In genomic region chrX:123803331-123803983, GRCh38 we compare ENCODE assay signal across 1 cellular context.
TF ChIP-seq lines count a peak whose summit lies in the region.

No MANE protein-coding gene starts in this region.

TF ChIP-seq in HepG2, 621 proteins besides CTCF, POLR2A, EP300 and RAD21 (continued from another document and continues in another):
- TF ChIP-seq ZSCAN5A (CRISPR knock-in tag; IDR thresholded peaks at IDR 0.05; ENCODE audit: borderline replicate concordance) (no peak), ARID5B (CRISPR knock-in tag; IDR thresholded peaks at IDR 0.05) (peak; percentile 91), RXRB (CRISPR knock-in tag; IDR thresholded peaks at IDR 0.05; ENCODE audit: borderline replicate concordance) (peak; percentile 73), GFI1 (CRISPR knock-in tag; IDR thresholded peaks at IDR 0.05; ENCODE audit: borderline replicate concordance) (peak; percentile 51; the same call in 1 of the 2 replicates), GATAD1 (CRISPR knock-in tag; IDR thresholded peaks at IDR 0.05) (peak; percentile 54), TGIF2 (CRISPR knock-in tag; IDR thresholded peaks at IDR 0.05) (peak; percentile 61; the same call in 1 of the 2 replicates), CBFB (CRISPR knock-in tag; IDR thresholded peaks at IDR 0.05) (0 out of 2 replicates have a peak, but pooled peaks have one; percentile 44), SOX6 (IDR thresholded peaks at IDR 0.05) (no peak), SOX6 (CRISPR knock-in tag; IDR thresholded peaks at IDR 0.05) (peak; percentile 98), JUNB (CRISPR knock-in tag; IDR thresholded peaks at IDR 0.05; ENCODE audit: borderline replicate concordance) (peak; percentile 73), ZNF207 (IDR thresholded peaks at IDR 0.05; ENCODE audit: borderline replicate concordance) (no peak), HIC2 (CRISPR knock-in tag; IDR thresholded peaks at IDR 0.05; ENCODE audit: low read depth) (0 out of 2 replicates have a peak, but pooled peaks have one; percentile 29), ARID3A (IDR thresholded peaks at IDR 0.05; ENCODE audit: low read depth, low read length) (peak; percentile 73), TBL1XR1 (IDR thresholded peaks at IDR 0.05; ENCODE audit: borderline replicate concordance, low read length, partially characterized antibody) (peak; percentile 29), ZNF644 (CRISPR knock-in tag; IDR thresholded peaks at IDR 0.05; ENCODE audit: low read depth) (no peak), PITX1 (CRISPR knock-in tag; IDR thresholded peaks at IDR 0.05) (peak; percentile 38; the same call in 1 of the 2 replicates), ZNF512 (CRISPR knock-in tag; IDR thresholded peaks at IDR 0.05) (no peak), SAP130 (CRISPR knock-in tag; IDR thresholded peaks at IDR 0.05; ENCODE audit: low read depth) (peak; percentile 83), FOXA1 (IDR thresholded peaks at IDR 0.05) (no peak), FOXA1 (CRISPR knock-in tag; IDR thresholded peaks at IDR 0.05) (peak; percentile 85), ZNF614 (CRISPR knock-in tag; IDR thresholded peaks at IDR 0.05; ENCODE audit: borderline replicate concordance) (0 out of 2 replicates have a peak, but pooled peaks have one; percentile 47), SMC3 (IDR thresholded peaks at IDR 0.05; ENCODE audit: low read length) (0 out of 2 replicates have a peak, but pooled peaks have one; percentile 4), BRCA1 (CRISPR knock-in tag; IDR thresholded peaks at IDR 0.05) (no peak), ZNF605 (CRISPR knock-in tag; IDR thresholded peaks at IDR 0.05) (0 out of 2 replicates have a peak, but pooled peaks have one; percentile 55), FOSL2 (CRISPR knock-in tag; IDR thresholded peaks at IDR 0.05) (peak; percentile 95), ZNF281 (CRISPR knock-in tag; IDR thresholded peaks at IDR 0.05; ENCODE audit: borderline replicate concordance) (peak; percentile 79; the same call in 1 of the 2 replicates), MATR3 (CRISPR knock-in tag; IDR thresholded peaks at IDR 0.05) (no peak), ZNF552 (CRISPR knock-in tag; IDR thresholded peaks at IDR 0.05; ENCODE audit: borderline replicate concordance) (no peak), MED8 (CRISPR knock-in tag; IDR thresholded peaks at IDR 0.05; ENCODE audit: insufficient replicate concordance) (peak; percentile 72), GATA4 (IDR thresholded peaks at IDR 0.05; ENCODE audit: borderline replicate concordance, low read depth) (peak; percentile 91; the same call in 1 of the 2 replicates), TFAP4 (IDR thresholded peaks at IDR 0.05; ENCODE audit: borderline replicate concordance, low read depth) (peak; percentile 93), FOXP1 (IDR thresholded peaks at IDR 0.05) (peak; percentile 63), FOXP1 (CRISPR knock-in tag; IDR thresholded peaks at IDR 0.05) (peak; percentile 93), ZNF607 (CRISPR knock-in tag; IDR thresholded peaks at IDR 0.05; ENCODE audit: borderline replicate concordance) (0 out of 2 replicates have a peak, but pooled peaks have one; percentile 44), SP5 (CRISPR knock-in tag; IDR thresholded peaks at IDR 0.05; ENCODE audit: borderline replicate concordance, low read depth) (peak; percentile 78), ZMYM2 (CRISPR knock-in tag; IDR thresholded peaks at IDR 0.05) (peak; percentile 50; the same call in 1 of the 2 replicates), NR2F2 (IDR thresholded peaks at IDR 0.05; ENCODE audit: borderline replicate concordance, low read depth) (peak; percentile 69; the same call in 1 of the 2 replicates), RXRA (CRISPR knock-in tag; IDR thresholded peaks at IDR 0.05) (peak; percentile 52; the same call in 1 of the 2 replicates), ZNF362 (CRISPR knock-in tag; IDR thresholded peaks at IDR 0.05; ENCODE audit: borderline replicate concordance) (peak; percentile 49; the same call in 1 of the 2 replicates), ZFYVE20 (CRISPR knock-in tag; IDR thresholded peaks at IDR 0.05; ENCODE audit: borderline replicate concordance, low read depth) (no peak), CREB1 (IDR thresholded peaks at IDR 0.05) (peak; percentile 48; the same call in 1 of the 2 replicates), CREB1 (CRISPR knock-in tag; IDR thresholded peaks at IDR 0.05) (peak; percentile 61; the same call in 1 of the 2 replicates), HOMEZ (CRISPR knock-in tag; IDR thresholded peaks at IDR 0.05; ENCODE audit: low read depth) (peak; percentile 62), ATF3 (CRISPR knock-in tag; IDR thresholded peaks at IDR 0.05) (peak; percentile 81), JUN (CRISPR knock-in tag; IDR thresholded peaks at IDR 0.05) (peak; percentile 65; the same call in 1 of the 2 replicates)
